ENCODE assay signal across 2 cellular contexts in genomic region chr14:105478624-105479305, GRCh38.
A peak's percentile ranks its signal among the peaks of the same experiment; 100 is the strongest.
TF ChIP-seq lines count a peak whose summit lies in the region.

No MANE protein-coding gene starts in this region.

TF ChIP-seq in Ishikawa, 13 proteins besides CTCF, POLR2A, EP300 and RAD21:
- TF ChIP-seq ZBTB7A (IDR thresholded peaks at IDR 0.05; ENCODE audit: low read depth), result 0 out of 2 replicates have a peak, but pooled peaks have one; percentile 9
- no peak for TF ChIP-seq YY1 (IDR thresholded peaks at IDR 0.05; ENCODE audit: low read depth)

TF ChIP-seq in SK-N-SH, 30 proteins besides CTCF, POLR2A, EP300 and RAD21:
- TF ChIP-seq CHD2 (IDR thresholded peaks at IDR 0.05; ENCODE audit: low read length, partially characterized antibody), result no peak
- no peak for TF ChIP-seq IRF3 (IDR thresholded peaks at IDR 0.05; ENCODE audit: low read depth, low read length)
- TF ChIP-seq POLR2AphosphoS5 (IDR thresholded peaks at IDR 0.05; ENCODE audit: low read depth, low read length), result no peak
- TF ChIP-seq REST (IDR thresholded peaks at IDR 0.05; ENCODE audit: low read depth, low read length), result no peak
- no peak for TF ChIP-seq MEF2A (IDR thresholded peaks at IDR 0.05; ENCODE audit: borderline replicate concordance, low read depth)
- TF ChIP-seq ELF1 (IDR thresholded peaks at IDR 0.05), result no peak
- TF ChIP-seq USF1 (IDR thresholded peaks at IDR 0.05; ENCODE audit: borderline replicate concordance, low read depth), result no peak
- TF ChIP-seq TCF12 (IDR thresholded peaks at IDR 0.05), result no peak
- no peak for TF ChIP-seq RCOR1 (IDR thresholded peaks at IDR 0.05; ENCODE audit: low read length)
- TF ChIP-seq YY1 (IDR thresholded peaks at IDR 0.05; ENCODE audit: low read depth), result no peak
- TF ChIP-seq TAF1 (IDR thresholded peaks at IDR 0.05; ENCODE audit: borderline replicate concordance, low read depth, low read length), result no peak
- no peak for TF ChIP-seq SMC3 (IDR thresholded peaks at IDR 0.05; ENCODE audit: low read depth, low read length)
- no peak for TF ChIP-seq GABPA (IDR thresholded peaks at IDR 0.05; ENCODE audit: low read depth)
- no peak for TF ChIP-seq PBX3 (IDR thresholded peaks at IDR 0.05)
TF ChIP-seq in SK-N-SH: peak in this region for 0.
